ENCODE assay signal across 14 cellular contexts in genomic region chr1:209405183-209405823, GRCh38.
DNase-seq lines count a peak whose midpoint lies in the region; ATAC-seq, FAIRE-seq and TF ChIP-seq lines count a peak whose summit lies in the region.
"Had no signal": no experiment of that assay in that cellular context is flagged by ENCODE, and none has a peak within 500 bp of the region (broad histone marks: within the 10 kb centered on the region; RNA-seq: fewer than 3 reads in every experiment).

No MANE protein-coding gene starts in this region.

- no peaks in the 10 kb centered on the region for H4K20me1 ChIP-seq in neural progenitor cell (ENCODE audit: low read depth)
- H4K20me1 ChIP-seq in MM.1S (ENCODE audit: insufficient read depth, low read length): no peaks in the 10 kb centered on the region

- no peak for ATAC-seq in HG03565 (IDR thresholded peaks at IDR 0.05; ENCODE audit: unreplicated experiment)
- ATAC-seq: activated T-cell treated with anti-CD3 and anti-CD28 coated beads, Interleukin-2, amount 50 U/mL, for 4 hours; stimulated activated memory B cell treated with anti-CD40 and anti-IgM and Interleukin-4, amounts not matched to agents 10 μg/mL and 1 μg/mL and 100 μg/mL, for 72 hours had no signal

- H3K4me2 ChIP-seq in neural progenitor cell (peak overlapping the region; percentile 8), MM.1S (ENCODE audit: low read depth, low read length) (no peak overlapping the region)

- H3K4me3 ChIP-seq in epithelial cell of esophagus (ENCODE audit: low read length) (no peak overlapping the region), neural progenitor cell (no peak overlapping the region), MM.1S (ENCODE audit: low read length) (no peak overlapping the region)

- no peak for TF ChIP-seq CTCF in epithelial cell of esophagus (IDR thresholded peaks at IDR 0.05; ENCODE audit: insufficient read depth, low read depth, low read length, missing control alignments)
- no peak for TF ChIP-seq CTCF in neural progenitor cell (IDR thresholded peaks at IDR 0.05)
- no peak for TF ChIP-seq CTCF in MM.1S (IDR thresholded peaks at IDR 0.05; ENCODE audit: low read length)
- TF ChIP-seq CTCF in D721Med (IDR thresholded peaks at IDR 0.05; ENCODE audit: insufficient read depth, missing control alignments): no peak

- H3K4me1 ChIP-seq in neural progenitor cell (peaks cover 21% of the 10 kb centered on the region), MM.1S (ENCODE audit: low read length) (no peaks in the 10 kb centered on the region)

- H3K9me3 Mint-ChIP-seq in neural progenitor cell: no peaks in the 10 kb centered on the region
- H3K9me3 Mint-ChIP-seq: activated T-cell treated with anti-CD3 and anti-CD28 coated beads, Interleukin-2, amount 50 U/mL, for 4 hours; central memory CD8-positive, alpha-beta T cell; naive B cell; T-helper 2 cell treated with Interferon-gamma antibody and Interleukin-4, amounts not matched to agents 5 μg/mL and 100 μg/mL, for 36 hours had no signal

- H3K36me3 ChIP-seq in neural progenitor cell (no peaks in the 10 kb centered on the region), MM.1S (replicated peaks; ENCODE audit: insufficient read depth, low read length) (no peaks in the 10 kb centered on the region)

- no peak overlapping the region for H3K27ac Mint-ChIP-seq in neural progenitor cell
- H3K27ac Mint-ChIP-seq: naive B cell; stimulated activated memory B cell treated with anti-CD40 and anti-IgM and Interleukin-4, amounts not matched to agents 10 μg/mL and 1 μg/mL and 100 μg/mL, for 72 hours; T-helper 2 cell treated with Interferon-gamma antibody and Interleukin-4, amounts not matched to agents 5 μg/mL and 100 μg/mL, for 36 hours had no signal

- no peak overlapping the region for H3K9ac ChIP-seq in neural progenitor cell
- H3K9ac ChIP-seq in MM.1S (ENCODE audit: low read length): no peak overlapping the region

- no peaks in the 10 kb centered on the region for H3K36me3 Mint-ChIP-seq in neural progenitor cell
- H3K36me3 Mint-ChIP-seq: naive B cell; stimulated activated memory B cell treated with anti-CD40 and anti-IgM and Interleukin-4, amounts not matched to agents 10 μg/mL and 1 μg/mL and 100 μg/mL, for 72 hours had no signal

- DNase-seq in H4 (ENCODE audit: low spot score) (peak; percentile 63), RCC 7860 (ENCODE audit: low spot score) (peak; percentile 89), epithelial cell of esophagus (ENCODE audit: low read depth) (peak; percentile 60), neural progenitor cell (ENCODE audit: low spot score) (no peak), MM.1S (no peak), amygdala (lab: John Stamatoyannopoulos, UW) (no peak), D721Med (ENCODE audit: insufficient read length, low spot score) (no peak)
- DNase-seq: activated T-cell treated with anti-CD3 and anti-CD28 coated beads, Interleukin-2, amount 50 U/mL, for 4 hours; naive B cell; NCI-H526 treated with DMSO at 0.1 percent for 48 hours had no signal

- H2AFZ ChIP-seq in neural progenitor cell (replicated peaks): peak overlapping the region; percentile 40
- no peak overlapping the region for H2AFZ ChIP-seq in MM.1S (ENCODE audit: low read length)

- no peaks in the 10 kb centered on the region for H3K9me2 ChIP-seq in MM.1S (replicated peaks; ENCODE audit: insufficient read depth, low read length)

- no peak overlapping the region for H3K4me3 Mint-ChIP-seq in neural progenitor cell
- H3K4me3 Mint-ChIP-seq: activated T-cell treated with anti-CD3 and anti-CD28 coated beads, Interleukin-2, amount 50 U/mL, for 4 hours; central memory CD8-positive, alpha-beta T cell; naive B cell; stimulated activated memory B cell treated with anti-CD40 and anti-IgM and Interleukin-4, amounts not matched to agents 10 μg/mL and 1 μg/mL and 100 μg/mL, for 72 hours; T-helper 2 cell treated with Interferon-gamma antibody and Interleukin-4, amounts not matched to agents 5 μg/mL and 100 μg/mL, for 36 hours had no signal

- peaks cover 12% of the 10 kb centered on the region for H3K4me1 Mint-ChIP-seq in neural progenitor cell
- H3K4me1 Mint-ChIP-seq: central memory CD8-positive, alpha-beta T cell; naive B cell; stimulated activated memory B cell treated with anti-CD40 and anti-IgM and Interleukin-4, amounts not matched to agents 10 μg/mL and 1 μg/mL and 100 μg/mL, for 72 hours had no signal

- H3K9me3 ChIP-seq in neural progenitor cell (ENCODE audit: low read depth) (no peaks in the 10 kb centered on the region), MM.1S (replicated peaks; ENCODE audit: insufficient read depth, low read length) (no peaks in the 10 kb centered on the region)

- peaks cover 6% of the 10 kb centered on the region for H3K27me3 Mint-ChIP-seq in neural progenitor cell (ENCODE audit: insufficient read depth, low read depth)
- H3K27me3 Mint-ChIP-seq: central memory CD8-positive, alpha-beta T cell; naive B cell; stimulated activated memory B cell treated with anti-CD40 and anti-IgM and Interleukin-4, amounts not matched to agents 10 μg/mL and 1 μg/mL and 100 μg/mL, for 72 hours had no signal

- no peaks in the 10 kb centered on the region for H3K27me3 ChIP-seq in neural progenitor cell
- no peaks in the 10 kb centered on the region for H3K27me3 ChIP-seq in MM.1S (replicated peaks; ENCODE audit: insufficient read depth, low read length)

- no peak overlapping the region for H3K27ac ChIP-seq in neural progenitor cell
- no peak overlapping the region for H3K27ac ChIP-seq in MM.1S (ENCODE audit: low read length)

- H3F3A ChIP-seq in neural progenitor cell (ENCODE audit: low read depth) (peaks cover 15% of the 10 kb centered on the region), MM.1S (ENCODE audit: insufficient read depth, low read length) (no peaks in the 10 kb centered on the region)

- FAIRE-seq in RCC 7860 (lab: Jason Lieb, UNC): peak; percentile 97
- FAIRE-seq in D721Med (lab: Jason Lieb, UNC): no peak

- H3K79me2 ChIP-seq in neural progenitor cell (ENCODE audit: low read depth) (no peaks in the 10 kb centered on the region), MM.1S (ENCODE audit: low read length) (no peaks in the 10 kb centered on the region)

Comparison
In these comparisons a context has a peak if more than half of its experiments do, and no peak if none do; other contexts are left out.
1. DNase-seq: peak in H4 (single experiment), RCC 7860 (single experiment) and epithelial cell of esophagus (single experiment); none in neural progenitor cell (single experiment), MM.1S (single experiment), amygdala (0 of 56) and D721Med (single experiment).